ENCODE assay signal across 8 cellular contexts in the genomic region with DNA sequence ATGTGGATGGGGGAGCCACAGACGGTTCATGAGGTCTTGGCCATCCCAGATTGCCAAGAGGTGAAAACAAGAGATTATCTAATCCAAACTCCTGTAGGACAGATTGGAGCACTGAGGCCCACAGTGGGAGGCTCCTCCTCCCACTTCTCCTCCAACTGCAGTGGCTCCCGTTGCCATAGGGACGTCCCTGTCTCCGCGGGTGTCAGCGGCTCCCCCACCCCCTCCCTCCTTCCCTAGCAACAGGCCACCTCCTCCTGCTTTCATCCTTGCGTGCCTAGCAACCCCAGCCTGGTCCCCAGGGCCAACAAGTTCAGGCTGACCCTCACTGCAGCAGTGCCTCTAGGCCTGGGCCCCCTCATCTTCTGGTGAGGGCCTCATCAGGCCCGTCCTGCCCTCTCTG. TPM values are rescaled to one million over a fixed set of nuclear protein-coding genes. Genes with fewer than 3 reads are reported as not detected.
DNase-seq lines count a peak whose midpoint lies in the region; ATAC-seq and TF ChIP-seq lines count a peak whose summit lies in the region.

No MANE protein-coding gene starts in this region.

- H3K36me3 Mint-ChIP-seq in activated naive CD4-positive, alpha-beta T cell treated with anti-CD3 and anti-CD28 coated beads for 36 hours (ENCODE audit: low read depth), result no peaks in the 10 kb centered on the region
- no peaks in the 10 kb centered on the region for H3K36me3 Mint-ChIP-seq in T-helper 1 cell treated with Interleukin-12 subunit alpha and Interleukin-12 subunit beta and Interleukin-4 antibody, amounts not matched to agents 30 μg/mL and 1 μg/mL, for 36 hours (ENCODE audit: low read depth)

- no peaks in the 10 kb centered on the region for H3K27me3 Mint-ChIP-seq in activated naive CD4-positive, alpha-beta T cell treated with anti-CD3 and anti-CD28 coated beads for 36 hours (ENCODE audit: low read depth)
- H3K27me3 Mint-ChIP-seq in T-helper 1 cell treated with Interleukin-12 subunit alpha and Interleukin-12 subunit beta and Interleukin-4 antibody, amounts not matched to agents 30 μg/mL and 1 μg/mL, for 36 hours (ENCODE audit: low read depth), result no peaks in the 10 kb centered on the region

- H3K4me3 ChIP-seq in skeletal muscle satellite cell (ENCODE audit: low read length), result peak overlapping the region; percentile 56
- H3K4me3 ChIP-seq in smooth muscle cell, result no peak overlapping the region

- peak; percentile 65 for ATAC-seq in Right ventricle myocardium inferior

- H3K27ac Mint-ChIP-seq in activated naive CD4-positive, alpha-beta T cell treated with anti-CD3 and anti-CD28 coated beads for 36 hours, result no peak overlapping the region
- H3K27ac Mint-ChIP-seq in T-helper 1 cell treated with Interleukin-12 subunit alpha and Interleukin-12 subunit beta and Interleukin-4 antibody, amounts not matched to agents 30 μg/mL and 1 μg/mL, for 36 hours, result peak overlapping the region; percentile 84

- peaks cover 49% of the 10 kb centered on the region for H3K27me3 ChIP-seq in skeletal muscle satellite cell (ENCODE audit: control insufficient read depth, insufficient read depth, low read length)
- H3K27me3 ChIP-seq in smooth muscle cell (ENCODE audit: low read depth), result no peaks in the 10 kb centered on the region

- TF ChIP-seq CTCF in smooth muscle cell (IDR thresholded peaks at IDR 0.05; ENCODE audit: borderline replicate concordance, insufficient read depth, poor library complexity, severe bottlenecking) (no peak), GM13976 (IDR thresholded peaks at IDR 0.05; ENCODE audit: borderline replicate concordance, control extremely low read depth, extremely low read depth, insufficient read depth, missing control alignments) (no peak)

- no peaks in the 10 kb centered on the region for H3K9me3 Mint-ChIP-seq in activated naive CD4-positive, alpha-beta T cell treated with anti-CD3 and anti-CD28 coated beads for 36 hours
- H3K9me3 Mint-ChIP-seq in T-helper 1 cell treated with Interleukin-12 subunit alpha and Interleukin-12 subunit beta and Interleukin-4 antibody, amounts not matched to agents 30 μg/mL and 1 μg/mL, for 36 hours, result no peaks in the 10 kb centered on the region

- intact Hi-C loops in activated naive CD4-positive, alpha-beta T cell treated with anti-CD3 and anti-CD28 coated beads for 36 hours (cut with micrococcal nuclease), result no loop called here
- intact Hi-C loops in Right ventricle myocardium inferior (cut with DNase I), result loop anchor here (10.0 kb wide), 1 partner anchor 147 kb away; the partner anchor contains the start of gene HSD17B10

- no peak overlapping the region for H2AFZ ChIP-seq in smooth muscle cell (ENCODE audit: low read depth)

- WGBS in smooth muscle cell (ENCODE audit: low lambda C conversion rate), result 73% methylated on average over 8 of the region's 8 CpGs

- H3K4me2 ChIP-seq in skeletal muscle satellite cell (ENCODE audit: low read length), result peak overlapping the region; percentile 74
- no peak overlapping the region for H3K4me2 ChIP-seq in smooth muscle cell

- H3K36me3 ChIP-seq in skeletal muscle satellite cell (ENCODE audit: insufficient read depth, low read length) (no peaks in the 10 kb centered on the region), smooth muscle cell (ENCODE audit: low read depth) (no peaks in the 10 kb centered on the region)

- no peaks in the 10 kb centered on the region for H3K79me2 ChIP-seq in smooth muscle cell (ENCODE audit: low read depth)

- H3K27ac ChIP-seq in smooth muscle cell (ENCODE audit: low read depth), result no peak overlapping the region

- no peaks in the 10 kb centered on the region for H3F3A ChIP-seq in smooth muscle cell (ENCODE audit: low read depth)

- in situ Hi-C loops in GM13976 (cut with MboI; ENCODE audit: low sequenced_read_pairs, unreplicated experiment), result no loop called here

- peaks cover 18% of the 10 kb centered on the region for H3K4me1 Mint-ChIP-seq in activated naive CD4-positive, alpha-beta T cell treated with anti-CD3 and anti-CD28 coated beads for 36 hours (ENCODE audit: low read depth)
- H3K4me1 Mint-ChIP-seq in T-helper 1 cell treated with Interleukin-12 subunit alpha and Interleukin-12 subunit beta and Interleukin-4 antibody, amounts not matched to agents 30 μg/mL and 1 μg/mL, for 36 hours (ENCODE audit: low read depth), result peaks cover 13% of the 10 kb centered on the region

- H3K4me3 Mint-ChIP-seq in activated naive CD4-positive, alpha-beta T cell treated with anti-CD3 and anti-CD28 coated beads for 36 hours, result peak overlapping the region; percentile 55
- peak overlapping the region; percentile 81 for H3K4me3 Mint-ChIP-seq in T-helper 1 cell treated with Interleukin-12 subunit alpha and Interleukin-12 subunit beta and Interleukin-4 antibody, amounts not matched to agents 30 μg/mL and 1 μg/mL, for 36 hours

- CTCF ChIA-PET in activated naive CD4-positive, alpha-beta T cell treated with anti-CD3 and anti-CD28 coated beads for 36 hours (lab: Charles Lee), result interaction anchor here (1.0 kb wide), 1 partner anchor 29 kb away, joined by 4 read pairs; no protein-coding TSS in a partner anchor

- H4K20me1 ChIP-seq in smooth muscle cell (ENCODE audit: low read depth), result no peaks in the 10 kb centered on the region

- H3K4me1 ChIP-seq in skeletal muscle satellite cell (ENCODE audit: control insufficient read depth, insufficient read depth, low read length) (peaks cover 17% of the 10 kb centered on the region), smooth muscle cell (ENCODE audit: low read depth) (no peaks in the 10 kb centered on the region)

- peak; percentile 17 for DNase-seq in activated naive CD4-positive, alpha-beta T cell treated with anti-CD3 and anti-CD28 coated beads for 36 hours
- no peak for DNase-seq in activated naive CD4-positive, alpha-beta T cell (lab: John Stamatoyannopoulos, UW)
- DNase-seq in Right ventricle myocardium inferior (ENCODE audit: missing footprints) (peak; percentile 77), smooth muscle cell (lab: John Stamatoyannopoulos, UW; ENCODE audit: unreplicated experiment) (no peak), DMS79 treated with DMSO at 0.1 percent for 48 hours (lab: John Stamatoyannopoulos, UW) (no peak), GM13976 (ENCODE audit: low spot score) (no peak)

- H3K9me3 ChIP-seq in skeletal muscle satellite cell (replicated peaks; ENCODE audit: low read length), result no peaks in the 10 kb centered on the region
- no peaks in the 10 kb centered on the region for H3K9me3 ChIP-seq in smooth muscle cell (replicated peaks; ENCODE audit: low read depth)

- no peak overlapping the region for H3K9ac ChIP-seq in skeletal muscle satellite cell (ENCODE audit: low read depth, low read length)
- H3K9ac ChIP-seq in smooth muscle cell (ENCODE audit: low read depth), result no peak overlapping the region

RNA-seq across cellular contexts. Expression of gene IQSEC2, which starts 6.8 kb away (rescaled TPM):
- under 1 TPM; 0.20 to 0.48 TPM for total RNA-seq in activated naive CD4-positive, alpha-beta T cell treated with anti-CD3 and anti-CD28 coated beads for 36 hours
- total RNA-seq in Right ventricle myocardium inferior (11.6 TPM), smooth muscle cell (3.8 and 6.9 TPM in 2 replicates)
- total RNA-seq in skeletal muscle satellite cell (2012; rRNA removed), result 10.0 and 10.1 TPM in 2 replicates
- 4.2 and 5.2 TPM in 2 replicates for polyA plus RNA-seq in smooth muscle cell

Comparison
In these comparisons a context has a peak if more than half of its experiments do, and no peak if none do; other contexts are left out.
1. DNase-seq: peak in activated naive CD4-positive, alpha-beta T cell treated with anti-CD3 and anti-CD28 coated beads for 36 hours (single experiment) and Right ventricle myocardium inferior (single experiment); none in activated naive CD4-positive, alpha-beta T cell (0 of 4), smooth muscle cell (single experiment), DMS79 treated with DMSO at 0.1 percent for 48 hours (single experiment) and GM13976 (single experiment).